ENCODE assay signal across 2 cellular contexts in the genomic region with DNA sequence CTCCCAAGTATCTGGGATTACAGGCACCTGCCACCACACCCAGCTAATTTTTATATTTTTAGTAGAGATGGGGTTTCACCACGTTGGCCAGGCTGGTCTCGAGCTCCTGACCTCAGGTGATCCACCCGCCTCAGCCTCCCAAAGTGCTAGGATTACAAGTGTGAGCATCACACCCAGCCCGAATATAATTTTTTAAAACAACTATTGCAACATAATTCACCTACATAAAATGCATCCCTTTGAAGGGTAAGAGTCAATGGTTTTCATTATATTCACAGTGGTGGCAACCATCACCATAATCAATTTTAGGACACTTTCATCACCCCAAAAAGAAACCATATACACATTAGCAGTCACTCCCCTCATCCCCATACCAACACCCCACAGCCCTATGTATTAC.
A peak's percentile ranks its signal among the peaks of the same experiment; 100 is the strongest.
TF ChIP-seq lines count a peak whose summit lies in the region.
"Not testable (repeated sequence)": the region's sequence is repeated elsewhere in the genome, so short reads cannot be mapped to it uniquely, and the experiment has no call there.

No MANE protein-coding gene starts in this region.

TF ChIP-seq in K562, 482 proteins besides CTCF, POLR2A, EP300 and RAD21:
- TF ChIP-seq CEBPB (tag; IDR thresholded peaks at IDR 0.05) = peak; percentile 66
- TF ChIP-seq CEBPG (CRISPR knock-in tag; IDR thresholded peaks at IDR 0.05) = not testable (repeated sequence)
- 0 out of 4 replicates have a peak, but pooled peaks of 1 of the 2 experiments have one; percentile 23 for TF ChIP-seq CEBPG (tag; conservative IDR thresholded peaks at IDR 0.05 in 1 of 2, IDR thresholded peaks at IDR 0.05 in 1 of 2)

TF ChIP-seq in HepG2, 621 proteins besides CTCF, POLR2A, EP300 and RAD21:
- TF ChIP-seq CEBPB (IDR thresholded peaks at IDR 0.05; ENCODE audit: borderline replicate concordance, low read depth, low read length) = 0 out of 2 replicates have a peak, but pooled peaks have one; percentile 27
